In genomic region chr1:240464099-240464498, GRCh38 we compare ENCODE assay signal across 19 cellular contexts.
"Had no signal": no experiment of that assay in that cellular context is flagged by ENCODE, and none has a peak within 500 bp of the region (broad histone marks: within the 10 kb centered on the region; RNA-seq: fewer than 3 reads in every experiment).

No MANE protein-coding gene starts in this region.

- ATAC-seq: body of pancreas; natural killer cell treated with Interleukin-12 subunit alpha and Interleukin-12 subunit beta and Interleukin-15 and Interleukin-18, amount 100 ng/mL, for 72 hours; psoas muscle; right lobe of liver; WTC11 had no signal

- H3K9me3 Mint-ChIP-seq: activated CD4-positive, alpha-beta memory T cell treated with anti-CD3 and anti-CD28 coated beads, Interleukin-2, amount 10 ng/mL, durations not matched to agents 7 days and 5 days; activated naive CD4-positive, alpha-beta T cell treated with anti-CD3 and anti-CD28 coated beads, Interleukin-2, amount 50 U/mL, for 72 hours; dendritic cell treated with granulocyte-macrophage colony-stimulating factor and Interleukin-4, amounts not matched to agents 40 ng/mL and 50 ng/mL, for 4 days; immature natural killer cell; natural killer cell treated with Interleukin-12 subunit alpha and Interleukin-12 subunit beta and Interleukin-15 and Interleukin-18, amount 100 ng/mL, for 72 hours; WTC11 had no signal

- H3K27me3 Mint-ChIP-seq: dendritic cell treated with granulocyte-macrophage colony-stimulating factor and Interleukin-4, amounts not matched to agents 40 ng/mL and 50 ng/mL, for 4 days; T-helper 17 cell had no signal

- H3K27me3 ChIP-seq: body of pancreas, right lobe of liver, spleen had no signal

- H3K36me3 ChIP-seq: right lobe of liver, spleen had no signal

- H3K9me3 ChIP-seq: body of pancreas, psoas muscle, right lobe of liver, spleen had no signal

- H3K27ac Mint-ChIP-seq: activated CD4-positive, alpha-beta memory T cell treated with anti-CD3 and anti-CD28 coated beads, Interleukin-2, amount 10 ng/mL, durations not matched to agents 7 days and 5 days; activated naive CD4-positive, alpha-beta T cell treated with anti-CD3 and anti-CD28 coated beads, Interleukin-2, amount 50 U/mL, for 72 hours; dendritic cell treated with granulocyte-macrophage colony-stimulating factor and Interleukin-4, amounts not matched to agents 40 ng/mL and 50 ng/mL, for 4 days; immature natural killer cell; natural killer cell treated with Interleukin-12 subunit alpha and Interleukin-12 subunit beta and Interleukin-15 and Interleukin-18, amount 100 ng/mL, for 72 hours; WTC11 had no signal

- H3K4me1 ChIP-seq: body of pancreas, psoas muscle, right lobe of liver, spleen had no signal

- H3K4me3 ChIP-seq: body of pancreas, psoas muscle, right lobe of liver, spleen had no signal

- H3K36me3 Mint-ChIP-seq: activated naive CD4-positive, alpha-beta T cell treated with anti-CD3 and anti-CD28 coated beads, Interleukin-2, amount 50 U/mL, for 72 hours; immature natural killer cell; natural killer cell treated with Interleukin-12 subunit alpha and Interleukin-12 subunit beta and Interleukin-15 and Interleukin-18, amount 100 ng/mL, for 72 hours; WTC11 had no signal

- H3K4me3 Mint-ChIP-seq: activated CD4-positive, alpha-beta memory T cell treated with anti-CD3 and anti-CD28 coated beads, Interleukin-2, amount 10 ng/mL, durations not matched to agents 7 days and 5 days; dendritic cell treated with granulocyte-macrophage colony-stimulating factor and Interleukin-4, amounts not matched to agents 40 ng/mL and 50 ng/mL, for 4 days; natural killer cell treated with Interleukin-12 subunit alpha and Interleukin-12 subunit beta and Interleukin-15 and Interleukin-18, amount 100 ng/mL, for 72 hours; WTC11 had no signal

- DNase-seq: activated CD4-positive, alpha-beta memory T cell treated with anti-CD3 and anti-CD28 coated beads, Interleukin-2, amount 10 ng/mL, durations not matched to agents 7 days and 5 days; activated CD4-positive, alpha-beta T cell treated with anti-CD3 and anti-CD28 coated beads for 4 hours; activated gamma-delta T cell; activated T-cell treated with anti-CD3 and anti-CD28 coated beads, Interleukin-2, amount 50 U/mL, for 48 hours; body of pancreas; effector memory CD4-positive, alpha-beta T cell; head of caudate nucleus; immature natural killer cell; mesendoderm; nucleus accumbens; psoas muscle; right lobe of liver; spleen; stimulated activated CD4-positive, alpha-beta T cell treated with anti-CD3 and anti-CD28 coated beads, Interleukin-1b, Interleukin-23, amount 100 ng/mL, for 48 hours; T-helper 17 cell had no signal

- H3K27ac ChIP-seq: body of pancreas, psoas muscle, right lobe of liver, spleen had no signal
